Comparison of ENCODE assay signal across 1 cellular context in genomic region chr4:6320663-6321062, GRCh38.
TF ChIP-seq lines count a peak whose summit lies in the region.

No MANE protein-coding gene starts in this region.

TF ChIP-seq in GM12878, 131 proteins besides CTCF, POLR2A, EP300 and RAD21 (continued from another document):
- TF ChIP-seq ATF3 (IDR thresholded peaks at IDR 0.05; ENCODE audit: borderline replicate concordance, extremely low read depth, low read depth, low read length) (no peak), RCOR1 (conservative IDR thresholded peaks at IDR 0.05; ENCODE audit: low read depth, low read length) (no peak), IRF3 (IDR thresholded peaks at IDR 0.05) (no peak)
